14 cellular contexts compared by ENCODE assay signal in genomic region chr1:245715291-245715701, GRCh38.
DNase-seq lines count a peak whose midpoint lies in the region; ATAC-seq, FAIRE-seq and TF ChIP-seq lines count a peak whose summit lies in the region.
"Had no signal": no experiment of that assay in that cellular context is flagged by ENCODE, and none has a peak within 500 bp of the region (broad histone marks: within the 10 kb centered on the region; RNA-seq: fewer than 3 reads in every experiment).

No MANE protein-coding gene starts in this region.

- H3K36me3 ChIP-seq in small intestine (ENCODE audit: control insufficient read depth in 2 of 2, insufficient read depth in 2 of 2, low read length in 2 of 2) = no peaks in the 10 kb centered on the region

- H3K27ac ChIP-seq in small intestine (ENCODE audit: low read depth in 1 of 2, low read length in 1 of 2) = no peak overlapping the region
- H3K27ac ChIP-seq: 22Rv1 had no signal

- no peaks in the 10 kb centered on the region for H3K36me3 Mint-ChIP-seq in stimulated activated naive B cell treated with anti-CD40 and anti-IgM and Interleukin-4, amounts not matched to agents 10 μg/mL and 1 μg/mL and 100 μg/mL, for 72 hours

- TF ChIP-seq CTCF in fibroblast of pulmonary artery (IDR thresholded peaks at IDR 0.05; ENCODE audit: low read length, missing control alignments) = no peak

- no peaks in the 10 kb centered on the region for H3K4me1 ChIP-seq in small intestine (ENCODE audit: control insufficient read depth in 2 of 2, insufficient read depth in 1 of 2, low read depth in 1 of 2, low read length in 1 of 2)

- 48 to 61% (median 53%) methylated on average over 9 of the region's 9 CpGs for WGBS in small intestine, 3 donors

- peaks cover 6 to 9% of the 10 kb centered on the region in 2 donors for H3K4me1 Mint-ChIP-seq in stimulated activated naive B cell treated with anti-CD40 and anti-IgM and Interleukin-4, amounts not matched to agents 10 μg/mL and 1 μg/mL and 100 μg/mL, for 72 hours
- H3K4me1 Mint-ChIP-seq: naive thymus-derived CD8-positive, alpha-beta T cell had no signal

- no peaks in the 10 kb centered on the region for H3K9me3 Mint-ChIP-seq in stimulated activated naive B cell treated with anti-CD40 and anti-IgM and Interleukin-4, amounts not matched to agents 10 μg/mL and 1 μg/mL and 100 μg/mL, for 72 hours

- no peak for FAIRE-seq in small intestine (lab: Jason Lieb, UNC)

- no peak overlapping the region for H3K4me3 Mint-ChIP-seq in stimulated activated naive B cell treated with anti-CD40 and anti-IgM and Interleukin-4, amounts not matched to agents 10 μg/mL and 1 μg/mL and 100 μg/mL, for 72 hours
- H3K4me3 Mint-ChIP-seq: naive thymus-derived CD8-positive, alpha-beta T cell had no signal

- ATAC-seq in stimulated activated naive B cell treated with anti-CD40 and anti-IgM and Interleukin-4, amounts not matched to agents 10 μg/mL and 1 μg/mL and 100 μg/mL, for 72 hours (replicated peaks) = peak; percentile 49 to 71
- ATAC-seq: naive thymus-derived CD8-positive, alpha-beta T cell had no signal

- H3K9me3 ChIP-seq in small intestine (ENCODE audit: control insufficient read depth, low read depth) = no peaks in the 10 kb centered on the region

- H3K4me3 ChIP-seq in fibroblast of pulmonary artery (replicated peaks; ENCODE audit: low read depth, low read length) (no peak overlapping the region), small intestine (ENCODE audit: low read depth in 1 of 2, low read length in 2 of 2) (no peak overlapping the region)

- H3K27me3 Mint-ChIP-seq in stimulated activated naive B cell treated with anti-CD40 and anti-IgM and Interleukin-4, amounts not matched to agents 10 μg/mL and 1 μg/mL and 100 μg/mL, for 72 hours = peaks cover 0 to 9% of the 10 kb centered on the region in 2 donors
- H3K27me3 Mint-ChIP-seq: naive thymus-derived CD8-positive, alpha-beta T cell had no signal

- no peaks in the 10 kb centered on the region for H3K27me3 ChIP-seq in small intestine (ENCODE audit: control insufficient read depth in 2 of 2, insufficient read depth in 2 of 2, low read length in 2 of 2)

- no peak overlapping the region for H3K27ac Mint-ChIP-seq in stimulated activated naive B cell treated with anti-CD40 and anti-IgM and Interleukin-4, amounts not matched to agents 10 μg/mL and 1 μg/mL and 100 μg/mL, for 72 hours
- H3K27ac Mint-ChIP-seq: naive thymus-derived CD8-positive, alpha-beta T cell had no signal

- DNase-seq in DMS79 treated with DMSO at 0.1 percent for 48 hours (lab: John Stamatoyannopoulos, UW) (peak; percentile 3), DMS79 (lab: John Stamatoyannopoulos, UW) (no peak), NCI-H226 (peak; percentile 86), fibroblast of pulmonary artery (ENCODE audit: low read depth) (peak; percentile 34), small intestine (no peak), NOMO-1 treated with DMSO at 0.1 percent for 48 hours (lab: John Stamatoyannopoulos, UW; ENCODE audit: unreplicated experiment) (no peak), AML-193 (lab: John Stamatoyannopoulos, UW) (no peak)
- DNase-seq in stimulated activated naive B cell treated with anti-CD40 and anti-IgM and Interleukin-4, amounts not matched to agents 10 μg/mL and 1 μg/mL and 100 μg/mL, for 72 hours = no peak
- DNase-seq: activated CD4-positive, CD25-positive, alpha-beta regulatory T cell; activated T-cell treated with anti-CD3 and anti-CD28 coated beads, Interleukin-2, amount 50 U/mL, for 1 hour; aorta; naive thymus-derived CD8-positive, alpha-beta T cell; NCI-H2081 treated with DMSO at 0.1 percent for 48 hours had no signal

Comparison
In these comparisons a context has a peak if more than half of its experiments do, and no peak if none do; other contexts are left out.
1. DNase-seq: peak in DMS79 treated with DMSO at 0.1 percent for 48 hours (single experiment), NCI-H226 (single experiment) and fibroblast of pulmonary artery (single experiment); none in DMS79 (single experiment), stimulated activated naive B cell treated with anti-CD40 and anti-IgM and Interleukin-4, amounts not matched to agents 10 μg/mL and 1 μg/mL and 100 μg/mL, for 72 hours (single experiment), small intestine (single experiment), NOMO-1 treated with DMSO at 0.1 percent for 48 hours (single experiment) and AML-193 (0 of 2).